Comparison of ENCODE assay signal across 23 cellular contexts in genomic region chr7:148135106-148135505, GRCh38.
DNase-seq lines count a peak whose midpoint lies in the region; ATAC-seq and TF ChIP-seq lines count a peak whose summit lies in the region.
"Had no signal": no experiment of that assay in that cellular context is flagged by ENCODE, and none has a peak within 500 bp of the region (broad histone marks: within the 10 kb centered on the region; RNA-seq: fewer than 3 reads in every experiment).

No MANE protein-coding gene starts in this region.

- H3K36me3 ChIP-seq in mesendoderm (ENCODE audit: control insufficient read depth, insufficient read depth, low read length): no peaks in the 10 kb centered on the region
- no peaks in the 10 kb centered on the region for H3K36me3 ChIP-seq in upper lobe of left lung
- no peaks in the 10 kb centered on the region for H3K36me3 ChIP-seq in adrenal gland (replicated peaks in 1 of 2)
- H3K36me3 ChIP-seq: neutrophil, spleen had no signal

- TF ChIP-seq EP300 in upper lobe of left lung (IDR thresholded peaks at IDR 0.05): no peak

- no peak overlapping the region for H3K9ac ChIP-seq in mesendoderm (ENCODE audit: low read length)

- TF ChIP-seq POLR2A in upper lobe of left lung (IDR thresholded peaks at IDR 0.05) (no peak), adrenal gland (IDR thresholded peaks at IDR 0.05) (no peak)

- H3K18ac ChIP-seq in mesendoderm (ENCODE audit: low read length): no peak overlapping the region

- no peaks in the 10 kb centered on the region for H3K79me1 ChIP-seq in mesendoderm (ENCODE audit: low read length)

- H3K56ac ChIP-seq in mesendoderm (ENCODE audit: low read length): no peak overlapping the region

- H3K27ac ChIP-seq in mesendoderm (ENCODE audit: low read depth, low read length) (no peak overlapping the region), upper lobe of left lung (no peak overlapping the region), adrenal gland (no peak overlapping the region)
- H3K27ac ChIP-seq: epithelial cell of prostate, hepatocyte, HL-60, neutrophil, spleen had no signal

- H3K4ac ChIP-seq in mesendoderm (ENCODE audit: low read depth, low read length): no peak overlapping the region

- ATAC-seq in upper lobe of left lung (ENCODE audit: low FRiP score in 2 of 2): no peak
- ATAC-seq in HG03097 (IDR thresholded peaks at IDR 0.05; ENCODE audit: low FRiP score, unreplicated experiment): no peak
- ATAC-seq: Right ventricle myocardium inferior had no signal

- no peak overlapping the region for H2BK120ac ChIP-seq in mesendoderm (ENCODE audit: low read depth, low read length)

- TF ChIP-seq CTCF in choroid plexus epithelial cell (conservative IDR thresholded peaks at IDR 0.05; ENCODE audit: low read depth, low read length) (no peak), upper lobe of left lung (IDR thresholded peaks at IDR 0.05) (no peak), adrenal gland (IDR thresholded peaks at IDR 0.05) (no peak)

- H4K8ac ChIP-seq in mesendoderm (ENCODE audit: low read depth, low read length): no peak overlapping the region

- H3K4me3 ChIP-seq in choroid plexus epithelial cell (ENCODE audit: low read depth, low read length) (no peak overlapping the region), mesendoderm (ENCODE audit: low read length) (no peak overlapping the region), upper lobe of left lung (no peak overlapping the region), adrenal gland (no peak overlapping the region)
- H3K4me3 ChIP-seq: hepatocyte, spleen had no signal

- no peak overlapping the region for H2BK5ac ChIP-seq in mesendoderm (ENCODE audit: low read length)

- H3K9me3 ChIP-seq in upper lobe of left lung (no peaks in the 10 kb centered on the region), adrenal gland (replicated peaks in 1 of 3) (no peaks in the 10 kb centered on the region)
- H3K9me3 ChIP-seq: neutrophil had no signal

- intact Hi-C loops in adrenal gland (cut with DNase I): no loop called here

- no peak overlapping the region for H2BK15ac ChIP-seq in mesendoderm (replicated peaks; ENCODE audit: low read depth)

- no peaks in the 10 kb centered on the region for H3K4me1 ChIP-seq in mesendoderm (ENCODE audit: control insufficient read depth, low read depth, low read length)
- no peaks in the 10 kb centered on the region for H3K4me1 ChIP-seq in upper lobe of left lung
- no peaks in the 10 kb centered on the region for H3K4me1 ChIP-seq in adrenal gland (replicated peaks in 1 of 2)
- H3K4me1 ChIP-seq: spleen had no signal

- H2AK5ac ChIP-seq in mesendoderm (ENCODE audit: low read length): no peak overlapping the region

- no CpG with 5 or more reads among the region's 2 CpGs for WGBS in mesendoderm (ENCODE audit: extremely low coverage, insufficient coverage, low lambda C conversion rate)
- WGBS in upper lobe of left lung, 2 donors: 67 to 75% methylated on average over 2 of the region's 2 CpGs
- 64 to 72% (median 69%) methylated on average over 2 of the region's 2 CpGs for WGBS in adrenal gland, 4 donors

- no peak overlapping the region for H4K5ac ChIP-seq in mesendoderm (ENCODE audit: low read length)

- H3K23ac ChIP-seq in mesendoderm (ENCODE audit: low read length): no peak overlapping the region

- DNase-seq in Daoy (ENCODE audit: low read depth): peak; percentile 51
- DNase-seq in HT1080 (ENCODE audit: low read depth): peak; percentile 10
- peak; percentile 7 for DNase-seq in choroid plexus epithelial cell (ENCODE audit: low read depth)
- peak; percentile 63 for DNase-seq in mesendoderm
- no peak for DNase-seq in upper lobe of left lung
- DNase-seq in adrenal gland: no peak
- DNase-seq: activated gamma-delta T cell treated with Interleukin-2 at 50 U/mL for 16 hours; activated T-cell treated with anti-CD3 and anti-CD28 coated beads, Interleukin-2, amount 50 U/mL, for 1 hour; AML-193; amygdala; central memory CD4-positive, alpha-beta T cell; DMS79; IMR-90; NCI-H774; spleen; stimulated activated CD4-positive, alpha-beta T cell treated with anti-CD3 and anti-CD28 coated beads, Interleukin-4, amount 100 ng/mL, for 1 hour; stimulated activated naive CD4-positive, alpha-beta T cell had no signal

- no peaks in the 10 kb centered on the region for H3K79me2 ChIP-seq in mesendoderm (ENCODE audit: control insufficient read depth, insufficient read depth, low read length)
- H3K79me2 ChIP-seq: hepatocyte had no signal

- H3K27me3 ChIP-seq in mesendoderm (ENCODE audit: insufficient read depth, low read length, poor library complexity) (no peaks in the 10 kb centered on the region), upper lobe of left lung (no peaks in the 10 kb centered on the region), adrenal gland (no peaks in the 10 kb centered on the region)
- H3K27me3 ChIP-seq: hepatocyte, neutrophil had no signal

- no peak overlapping the region for H3K4me2 ChIP-seq in mesendoderm (ENCODE audit: low read length)
- H3K4me2 ChIP-seq: hepatocyte had no signal

Comparison
In these comparisons a context has a peak if more than half of its experiments do, and no peak if none do; other contexts are left out.
1. DNase-seq: peak in Daoy (single experiment), HT1080 (single experiment), choroid plexus epithelial cell (single experiment) and mesendoderm (single experiment); none in upper lobe of left lung (0 of 2) and adrenal gland (0 of 7).